11 cellular contexts compared by ENCODE assay signal in genomic region chr6:151291145-151292055, GRCh38. TPM values are rescaled to one million over a fixed set of nuclear protein-coding genes. Genes with fewer than 3 reads are reported as not detected.
A peak's percentile ranks its signal among the peaks of the same experiment; 100 is the strongest.
DNase-seq lines count a peak whose midpoint lies in the region; ATAC-seq and TF ChIP-seq lines count a peak whose summit lies in the region.
"Had no signal": no experiment of that assay in that cellular context is flagged by ENCODE, and none has a peak within 500 bp of the region (broad histone marks: within the 10 kb centered on the region; RNA-seq: fewer than 3 reads in every experiment).

No MANE protein-coding gene starts in this region.

- peak; percentile 79 for ATAC-seq in left ventricle myocardium superior
- no peak for ATAC-seq in GM18517 (IDR thresholded peaks at IDR 0.05; ENCODE audit: unreplicated experiment)
- ATAC-seq in HG03469 (IDR thresholded peaks at IDR 0.05; ENCODE audit: unreplicated experiment), result no peak
- ATAC-seq in stimulated activated effector memory CD8-positive, alpha-beta T cell treated with anti-CD3 and anti-CD28 coated beads, Interleukin-12 subunit alpha, Interleukin-12 subunit beta, amount 100 ng/mL, for 72 hours, result no peak
- ATAC-seq: foreskin keratinocyte had no signal

- H3K9me3 ChIP-seq in BLaER1 treated with 17β-estradiol and CSF1 and Interleukin-3, amounts not matched to agents 10 nM and 100 nM (replicated peaks in 1 of 11), result no peaks in the 10 kb centered on the region

- peak overlapping the region in 2 of 11 experiments; percentile 2 to 21; a peak in 2 of 22 replicates for H3K27ac ChIP-seq in BLaER1 treated with 17β-estradiol and CSF1 and Interleukin-3, amounts not matched to agents 10 nM and 100 nM
- H3K27ac ChIP-seq: foreskin keratinocyte had no signal

- peak; percentile 89 for DNase-seq in astrocyte of the spinal cord (ENCODE audit: low read depth, low spot score)
- DNase-seq in left ventricle myocardium superior, result peak; percentile 50
- peak; percentile 85 for DNase-seq in retinal pigment epithelial cell (ENCODE audit: low read depth)
- no peak for DNase-seq in stimulated activated effector memory CD8-positive, alpha-beta T cell treated with anti-CD3 and anti-CD28 coated beads, Interleukin-12 subunit alpha, Interleukin-12 subunit beta, amount 100 ng/mL, for 72 hours (ENCODE audit: low spot score in 2 of 2)
- no peak for DNase-seq in stimulated activated CD8-positive, alpha-beta memory T cell treated with anti-CD3 and anti-CD28 coated beads, Interleukin-4, amount 100 ng/mL, for 48 hours
- DNase-seq: foreskin keratinocyte, NCI-H446 treated with DMSO at 0.1 percent for 48 hours had no signal

- H3K36me3 Mint-ChIP-seq in stimulated activated effector memory CD8-positive, alpha-beta T cell treated with anti-CD3 and anti-CD28 coated beads, Interleukin-12 subunit alpha, Interleukin-12 subunit beta, amount 100 ng/mL, for 72 hours, result peaks cover 6% of the 10 kb centered on the region

- H3K4me3 Mint-ChIP-seq in stimulated activated effector memory CD8-positive, alpha-beta T cell treated with anti-CD3 and anti-CD28 coated beads, Interleukin-12 subunit alpha, Interleukin-12 subunit beta, amount 100 ng/mL, for 72 hours, result no peak overlapping the region
- H3K4me3 Mint-ChIP-seq: activated T-helper 1 cell treated with anti-CD3 and anti-CD28 coated beads, Interleukin-12 subunit alpha, Interleukin-12 subunit beta, Interleukin-2, Interleukin-4 antibody, amounts not matched to agents 30 ng/mL and 10 ng/mL and 1 ng/mL, durations not matched to agents 14 hours and 24 hours and 36 hours had no signal

- intact Hi-C loops in left ventricle myocardium superior (cut with micrococcal nuclease), result no loop called here

- TF ChIP-seq CTCF in astrocyte of the spinal cord (IDR thresholded peaks at IDR 0.05; ENCODE audit: low read depth, low read length), result no peak
- TF ChIP-seq CTCF in retinal pigment epithelial cell (conservative IDR thresholded peaks at IDR 0.05; ENCODE audit: low read depth, low read length), result no peak

- H3K36me3 ChIP-seq in BLaER1 treated with 17β-estradiol and CSF1 and Interleukin-3, amounts not matched to agents 10 nM and 100 nM, result peaks cover 0 to 47% (median 4%) of the 10 kb centered on the region in 11 experiments; a peak in 10 of 22 replicates

- peaks cover 0 to 95% (median 59%) of the 10 kb centered on the region in 11 experiments; a peak in 18 of 22 replicates for H4K20me1 ChIP-seq in BLaER1 treated with 17β-estradiol and CSF1 and Interleukin-3, amounts not matched to agents 10 nM and 100 nM

- peaks cover 0 to 39% (median 0%) of the 10 kb centered on the region in 11 experiments; a peak in 6 of 22 replicates for H3K27me3 ChIP-seq in BLaER1 treated with 17β-estradiol and CSF1 and Interleukin-3, amounts not matched to agents 10 nM and 100 nM
- H3K27me3 ChIP-seq: foreskin keratinocyte had no signal

- peaks cover 19 to 90% (median 72%) of the 10 kb centered on the region in 10 experiments for H3K4me1 ChIP-seq in BLaER1 treated with 17β-estradiol and CSF1 and Interleukin-3, amounts not matched to agents 10 nM and 100 nM
- H3K4me1 ChIP-seq: foreskin keratinocyte had no signal

- peak overlapping the region in 10 of 11 experiments; percentile 2 to 88 (median 74); a peak in 18 of 22 replicates for H3K4me2 ChIP-seq in BLaER1 treated with 17β-estradiol and CSF1 and Interleukin-3, amounts not matched to agents 10 nM and 100 nM

- peaks cover 26% of the 10 kb centered on the region for H3K4me1 Mint-ChIP-seq in stimulated activated effector memory CD8-positive, alpha-beta T cell treated with anti-CD3 and anti-CD28 coated beads, Interleukin-12 subunit alpha, Interleukin-12 subunit beta, amount 100 ng/mL, for 72 hours

- in situ Hi-C loops in astrocyte of the spinal cord (cut with HindIII; ENCODE audit: low sequenced_read_pairs), result no loop called here

- H3K9me3 Mint-ChIP-seq in stimulated activated effector memory CD8-positive, alpha-beta T cell treated with anti-CD3 and anti-CD28 coated beads, Interleukin-12 subunit alpha, Interleukin-12 subunit beta, amount 100 ng/mL, for 72 hours, result no peaks in the 10 kb centered on the region
- H3K9me3 Mint-ChIP-seq: activated T-helper 1 cell treated with anti-CD3 and anti-CD28 coated beads, Interleukin-12 subunit alpha, Interleukin-12 subunit beta, Interleukin-2, Interleukin-4 antibody, amounts not matched to agents 30 ng/mL and 10 ng/mL and 1 ng/mL, durations not matched to agents 14 hours and 24 hours and 36 hours had no signal

- H3K27ac Mint-ChIP-seq in stimulated activated effector memory CD8-positive, alpha-beta T cell treated with anti-CD3 and anti-CD28 coated beads, Interleukin-12 subunit alpha, Interleukin-12 subunit beta, amount 100 ng/mL, for 72 hours, result no peak overlapping the region
- H3K27ac Mint-ChIP-seq: activated T-helper 1 cell treated with anti-CD3 and anti-CD28 coated beads, Interleukin-12 subunit alpha, Interleukin-12 subunit beta, Interleukin-2, Interleukin-4 antibody, amounts not matched to agents 30 ng/mL and 10 ng/mL and 1 ng/mL, durations not matched to agents 14 hours and 24 hours and 36 hours had no signal

- H3K4me3 ChIP-seq in BLaER1 treated with 17β-estradiol and CSF1 and Interleukin-3, amounts not matched to agents 10 nM and 100 nM, result no peak overlapping the region
- no peak overlapping the region for H3K4me3 ChIP-seq in astrocyte of the spinal cord (ENCODE audit: low read depth, low read length)
- no peak overlapping the region for H3K4me3 ChIP-seq in retinal pigment epithelial cell (ENCODE audit: low read length)

- H3K9ac ChIP-seq in BLaER1 treated with 17β-estradiol and CSF1 and Interleukin-3, amounts not matched to agents 10 nM and 100 nM, result no peak overlapping the region

RNA-seq across cellular contexts. Expression of gene AKAP12, which starts 51.6 kb away (rescaled TPM):
- total RNA-seq in left ventricle myocardium superior, result 15.1 TPM

Comparison
In these comparisons a context has a peak if more than half of its experiments do, and no peak if none do; other contexts are left out.
1. DNase-seq: peak in astrocyte of the spinal cord (single experiment), left ventricle myocardium superior (single experiment) and retinal pigment epithelial cell (single experiment); none in stimulated activated effector memory CD8-positive, alpha-beta T cell treated with anti-CD3 and anti-CD28 coated beads, Interleukin-12 subunit alpha, Interleukin-12 subunit beta, amount 100 ng/mL, for 72 hours (0 of 2) and stimulated activated CD8-positive, alpha-beta memory T cell treated with anti-CD3 and anti-CD28 coated beads, Interleukin-4, amount 100 ng/mL, for 48 hours (single experiment).